Comparison of ENCODE assay signal across 8 cellular contexts in genomic region chr1:37858931-37859506, GRCh38. TPM values are rescaled to one million over a fixed set of nuclear protein-coding genes. Genes with fewer than 3 reads are reported as not detected.
DNase-seq lines count a peak whose midpoint lies in the region; ATAC-seq and TF ChIP-seq lines count a peak whose summit lies in the region.

No MANE protein-coding gene starts in this region.

- peaks cover 21 to 34% of the 10 kb centered on the region in 2 experiments for H3K36me3 ChIP-seq in SK-N-SH (replicated peaks in 1 of 2; ENCODE audit: control insufficient read depth in 1 of 2, insufficient read depth in 2 of 2, low read length in 1 of 2)

- H3K4me1 Mint-ChIP-seq in nephron: peaks cover 24% of the 10 kb centered on the region

- 0 out of 2 replicates have a peak, but pooled peaks cover 11% of the 10 kb centered on the region for H4K20me1 ChIP-seq in SK-N-SH (ENCODE audit: insufficient read depth)

- DNase-seq in NCI-H2171 (lab: John Stamatoyannopoulos, UW) (peak; percentile 24), NCI-H2171 treated with DMSO at 0.1 percent for 48 hours (lab: John Stamatoyannopoulos, UW) (no peak), SK-N-SH (no peak), erythroblast (lab: John Stamatoyannopoulos, UW) (peak; percentile 65 to 75), NCI-H446 treated with DMSO at 0.1 percent for 48 hours (lab: John Stamatoyannopoulos, UW) (no peak)

- peak overlapping the region; percentile 88 to 92 for H3K27ac ChIP-seq in SK-N-SH (ENCODE audit: low read depth in 2 of 2, low read length in 1 of 2)

- peaks cover 18% of the 10 kb centered on the region for H3F3A ChIP-seq in SK-N-SH (replicated peaks; ENCODE audit: insufficient read depth)

- peaks cover 31% of the 10 kb centered on the region for H3K36me3 Mint-ChIP-seq in nephron (ENCODE audit: low read depth)

- H3K4me3 ChIP-seq in SK-N-SH (ENCODE audit: low read depth in 2 of 2, low read length in 1 of 2): peak overlapping the region; percentile 91 to 95

- peak overlapping the region; percentile 77 to 95 (median 93) for H3K27ac Mint-ChIP-seq in nephron

- ATAC-seq in HG02852 (IDR thresholded peaks at IDR 0.05; ENCODE audit: unreplicated experiment) (peak; percentile 32), GM18873 (IDR thresholded peaks at IDR 0.05; ENCODE audit: low FRiP score, unreplicated experiment) (no peak)

- H3K9me3 ChIP-seq in SK-N-SH: no peaks in the 10 kb centered on the region

- POLR2A ChIA-PET in SK-N-SH (lab: Yijun Ruan, JAX): interaction anchor here (0.7 to 2.4 kb wide), 7 partner anchors 8 to 294 kb away, joined by 3 to 29 read pairs (median 3); partner anchors contain the start of genes C1orf122 and YRDC

- TF ChIP-seq POLR2A in erythroblast (IDR thresholded peaks at IDR 0.05; ENCODE audit: low read length): no peak

- CTCF ChIA-PET in SK-N-SH (lab: Yijun Ruan, JAX): interaction anchor here (0.6 to 3.4 kb wide), 26 partner anchors 8 to 1308 kb away, joined by 3 to 26 read pairs (median 5); partner anchors contain the start of genes C1orf122, MEAF6 and YRDC

- TF ChIP-seq CTCF in SK-N-SH (IDR thresholded peaks at IDR 0.05) (no peak), nephron (IDR thresholded peaks at IDR 0.05; ENCODE audit: unreplicated experiment in 3 of 3) (no peak)

- H3K9ac ChIP-seq in SK-N-SH: peak overlapping the region; percentile 89

- H3K9me2 ChIP-seq in SK-N-SH: no peaks in the 10 kb centered on the region

- H3K27me3 ChIP-seq in SK-N-SH (ENCODE audit: insufficient read depth): no peaks in the 10 kb centered on the region

- 3% methylated on average over 18 of the region's 21 CpGs for WGBS in SK-N-SH (ENCODE audit: low lambda C conversion rate)

- H3K4me1 ChIP-seq in SK-N-SH (ENCODE audit: control insufficient read depth in 1 of 2, insufficient read depth in 2 of 2, low read depth in 1 of 2, low read length in 1 of 2): peaks cover 9 to 10% of the 10 kb centered on the region in 2 experiments; a peak in 3 of 4 replicates

- no peak for TF ChIP-seq EP300 in SK-N-SH (IDR thresholded peaks at IDR 0.05; ENCODE audit: borderline replicate concordance in 1 of 2, low read depth in 1 of 2, low read length in 1 of 2)

- H3K4me3 Mint-ChIP-seq in nephron: peak overlapping the region; percentile 97 to 99 (median 98)

- peak overlapping the region; percentile 30; the same call in 1 of the 2 replicates for H2AFZ ChIP-seq in SK-N-SH (ENCODE audit: low read depth)

- TF ChIP-seq RAD21 in SK-N-SH (IDR thresholded peaks at IDR 0.05; ENCODE audit: low read length): no peak

- peaks cover 54% of the 10 kb centered on the region for H3K79me2 ChIP-seq in SK-N-SH (ENCODE audit: insufficient read depth)

- H3K4me2 ChIP-seq in SK-N-SH: peak overlapping the region; percentile 95

- no peaks in the 10 kb centered on the region for H3K9me3 Mint-ChIP-seq in nephron

- H3K27me3 Mint-ChIP-seq in nephron (ENCODE audit: low read depth): no peaks in the 10 kb centered on the region

TF ChIP-seq in SK-N-SH, 30 proteins besides CTCF, POLR2A, EP300 and RAD21:
- TF ChIP-seq IRF3 (IDR thresholded peaks at IDR 0.05; ENCODE audit: low read depth, low read length) (no peak), TEAD4 (IDR thresholded peaks at IDR 0.05; ENCODE audit: borderline replicate concordance, insufficient read depth) (no peak), RXRA (IDR thresholded peaks at IDR 0.05; ENCODE audit: borderline replicate concordance, low read depth) (no peak), REST (IDR thresholded peaks at IDR 0.05; ENCODE audit: low read depth, low read length) (no peak), FOXM1 (IDR thresholded peaks at IDR 0.05; ENCODE audit: low read depth) (no peak), CHD2 (IDR thresholded peaks at IDR 0.05; ENCODE audit: low read length, partially characterized antibody) (no peak), RFX5 (IDR thresholded peaks at IDR 0.05; ENCODE audit: low read length) (no peak), POLR2AphosphoS5 (IDR thresholded peaks at IDR 0.05; ENCODE audit: low read depth, low read length) (no peak), PBX3 (IDR thresholded peaks at IDR 0.05) (no peak), ZBTB33 (IDR thresholded peaks at IDR 0.05; ENCODE audit: borderline replicate concordance, low read depth) (no peak), TCF12 (IDR thresholded peaks at IDR 0.05) (no peak)

RNA-seq across cellular contexts. Expression of gene MTF1, which starts 0.4 kb away (rescaled TPM):
- polyA plus RNA-seq in SK-N-SH (2012; rRNA removed): 5.0 and 7.4 TPM in 2 replicates
- polyA plus RNA-seq in SK-N-SH (2012; cell fraction: cytosol; rRNA removed): 4.6 and 5.5 TPM in 2 replicates
- polyA plus RNA-seq in SK-N-SH (2012; cell fraction: nucleus; rRNA removed): 5.2 and 8.9 TPM in 2 replicates

RNA-seq across cellular contexts. Expression of gene YRDC, which starts 51.0 kb away (rescaled TPM):
- 34.2 and 46.1 TPM in 2 replicates for polyA plus RNA-seq in SK-N-SH (2012; rRNA removed)
- polyA plus RNA-seq in SK-N-SH (2012; cell fraction: cytosol; rRNA removed): 35.5 and 41.0 TPM in 2 replicates
- polyA plus RNA-seq in SK-N-SH (2012; cell fraction: nucleus; rRNA removed): 17.7 and 26.1 TPM in 2 replicates

RNA-seq across cellular contexts. Expression of gene C1orf122, which starts 51.4 kb away (rescaled TPM):
- polyA plus RNA-seq in SK-N-SH (2012; rRNA removed): 63.2 and 75.3 TPM in 2 replicates
- polyA plus RNA-seq in SK-N-SH (2012; cell fraction: cytosol; rRNA removed): 49.7 and 58.1 TPM in 2 replicates
- polyA plus RNA-seq in SK-N-SH (2012; cell fraction: nucleus; rRNA removed): 68.5 and 98.0 TPM in 2 replicates

Comparison
In these comparisons a context has a peak if more than half of its experiments do, and no peak if none do; other contexts are left out.
1. DNase-seq: peak in NCI-H2171 (single experiment) and erythroblast (2 of 2); none in NCI-H2171 treated with DMSO at 0.1 percent for 48 hours (single experiment), SK-N-SH (single experiment) and NCI-H446 treated with DMSO at 0.1 percent for 48 hours (single experiment).